Comparison of ENCODE assay signal across 8 cellular contexts in genomic region chr2:128027801-128028667, GRCh38. TPM values are rescaled to one million over a fixed set of nuclear protein-coding genes. Genes with fewer than 3 reads are reported as not detected.
DNase-seq lines count a peak whose midpoint lies in the region; ATAC-seq lines count a peak whose summit lies in the region.

Gene SAP130 (minus strand): TSS chr2:128028059. CDS start chr2:128026292, 1,767 bp downstream.

- DNase-seq in DMS153 treated with DMSO at 0.1 percent for 48 hours (lab: John Stamatoyannopoulos, UW; ENCODE audit: unreplicated experiment) (peak; percentile 86), OCI-M1 (lab: John Stamatoyannopoulos, UW) (peak; percentile 98), activated T-cell treated with anti-CD3 and anti-CD28 coated beads for 1 hour (ENCODE audit: low read depth) (peak; percentile 97), epidermal melanocyte (ENCODE audit: insufficient read length, low spot score) (peak; percentile 97), middle frontal gyrus (ENCODE audit: extremely low spot score, low spot score) (peak; percentile 91)
- peak; percentile 94 to 97 for DNase-seq in stimulated activated CD8-positive, alpha-beta memory T cell treated with anti-CD3 and anti-CD28 coated beads, Interleukin-2, amount 100 ng/mL, for 1 hour (ENCODE audit: low read depth in 2 of 2)

- ATAC-seq in GM21576 (IDR thresholded peaks at IDR 0.05; ENCODE audit: unreplicated experiment): peak; percentile 85

- peak within 1 kb of the TSS; percentile 89 to 92 (median 90) for H3K27ac Mint-ChIP-seq in IgD-negative memory B cell

- H3K36me3 Mint-ChIP-seq in IgD-negative memory B cell: peaks cover 5% of the 10 kb centered on the region

- H3K4me3 Mint-ChIP-seq in IgD-negative memory B cell: peak within 1 kb of the TSS; percentile 90 to 98 (median 97)

- no peaks in the 10 kb centered on the region for H3K27me3 Mint-ChIP-seq in IgD-negative memory B cell

- H3K4me1 Mint-ChIP-seq in IgD-negative memory B cell: peaks cover 0 to 25% (median 13%) of the 10 kb centered on the region in 3 donors

- peaks cover 0 to 4% (median 4%) of the 10 kb centered on the region in 3 donors for H3K9me3 Mint-ChIP-seq in IgD-negative memory B cell

RNA-seq across cellular contexts. Expression of gene SAP130, which starts in this region (rescaled TPM):
- polyA plus RNA-seq in IgD-negative memory B cell: 12.0 TPM

Comparison
In these comparisons a context has a peak if more than half of its experiments do, and no peak if none do; other contexts are left out.
1. Peak in every context shown above with its lines: DNase-seq and ATAC-seq.